In genomic region chr6:69917834-69918233, GRCh38 we compare ENCODE assay signal across 10 cellular contexts. TPM values are rescaled to one million over a fixed set of nuclear protein-coding genes. Genes with fewer than 3 reads are reported as not detected.
DNase-seq lines count a peak whose midpoint lies in the region; ATAC-seq and TF ChIP-seq lines count a peak whose summit lies in the region.
"Had no signal": no experiment of that assay in that cellular context is flagged by ENCODE, and none has a peak within 500 bp of the region (broad histone marks: within the 10 kb centered on the region; RNA-seq: fewer than 3 reads in every experiment).

No MANE protein-coding gene starts in this region.

- POLR2A ChIA-PET in WTC11 (lab: Charles Lee) = no interaction called here

- H3K9me3 ChIP-seq in psoas muscle (peaks cover 2% of the 10 kb centered on the region), prostate gland (no peaks in the 10 kb centered on the region)

- peak overlapping the region; percentile 81 for H3K27ac ChIP-seq in psoas muscle
- H3K27ac ChIP-seq in prostate gland = no peak overlapping the region
- H3K27ac ChIP-seq: KMS-11 had no signal

- peaks cover 4% of the 10 kb centered on the region for H3K9me3 Mint-ChIP-seq in WTC11
- H3K9me3 Mint-ChIP-seq: central memory CD8-positive, alpha-beta T cell had no signal

- no peak overlapping the region for H3K27ac Mint-ChIP-seq in WTC11

- peak; percentile 68 for ATAC-seq in HG02885 (IDR thresholded peaks at IDR 0.05; ENCODE audit: poor library complexity, unreplicated experiment)
- peak; percentile 73 for ATAC-seq in WTC11
- ATAC-seq in psoas muscle = peak; percentile 84 to 92 (median 90)

- WGBS in psoas muscle, 3 donors = 76 to 89% (median 83%) methylated on average over 1 of the region's 1 CpG
- WGBS in prostate gland = 100% methylated on average over 1 of the region's 1 CpG

- H3K27me3 ChIP-seq in psoas muscle (ENCODE audit: insufficient read depth in 3 of 3, low read length in 2 of 3) (no peaks in the 10 kb centered on the region), prostate gland (replicated peaks; ENCODE audit: insufficient read depth) (no peaks in the 10 kb centered on the region)

- H3K4me1 ChIP-seq in psoas muscle (peaks cover 15% of the 10 kb centered on the region), prostate gland (replicated peaks) (no peaks in the 10 kb centered on the region)

- TF ChIP-seq POLR2A in prostate gland (IDR thresholded peaks at IDR 0.05) = no peak

- H3K4me3 ChIP-seq in psoas muscle = no peak overlapping the region
- H3K4me3 ChIP-seq in prostate gland = no peak overlapping the region

- no peaks in the 10 kb centered on the region for H3K27me3 Mint-ChIP-seq in WTC11 (ENCODE audit: low read depth)

- peak; percentile 41 for DNase-seq in DMS53 (lab: John Stamatoyannopoulos, UW)
- DNase-seq in DMS53 treated with DMSO at 0.1 percent for 48 hours (lab: John Stamatoyannopoulos, UW; ENCODE audit: unreplicated experiment) = no peak
- no peak for DNase-seq in WTC11 (ENCODE audit: low spot score)
- DNase-seq in psoas muscle = peak in 1 of 2 donors; percentile 29
- DNase-seq in SK-N-DZ (ENCODE audit: low spot score) = no peak
- no peak for DNase-seq in NK-92 (lab: John Stamatoyannopoulos, UW; ENCODE audit: unreplicated experiment)
- no peak for DNase-seq in prostate gland (ENCODE audit: low spot score)

- no peaks in the 10 kb centered on the region for H3K36me3 Mint-ChIP-seq in WTC11

- no peak for TF ChIP-seq CTCF in WTC11 (IDR thresholded peaks at IDR 0.05)
- no peak for TF ChIP-seq CTCF in psoas muscle (IDR thresholded peaks at IDR 0.05)
- no peak for TF ChIP-seq CTCF in prostate gland (IDR thresholded peaks at IDR 0.05)

- H3K4me3 Mint-ChIP-seq in WTC11 = no peak overlapping the region
- H3K4me3 Mint-ChIP-seq: central memory CD8-positive, alpha-beta T cell had no signal

- peaks cover 17% of the 10 kb centered on the region for H3K4me1 Mint-ChIP-seq in WTC11
- H3K4me1 Mint-ChIP-seq: central memory CD8-positive, alpha-beta T cell had no signal

- CTCF ChIA-PET in WTC11 (lab: Charles Lee) = no interaction called here

- H3K36me3 ChIP-seq in psoas muscle (ENCODE audit: insufficient read depth in 1 of 2, low read depth in 1 of 2) = no peaks in the 10 kb centered on the region
- H3K36me3 ChIP-seq in prostate gland = no peaks in the 10 kb centered on the region

- intact Hi-C loops in psoas muscle (cut with DNase I) (loop anchor here in 1 of 2 donors (5.0 kb wide), 1 partner anchor 34 kb away; no protein-coding TSS in a partner anchor), prostate gland (cut with DNase I) (no loop called here)

TF ChIP-seq in WTC11, 78 proteins besides CTCF, POLR2A, EP300 and RAD21:
- TF ChIP-seq, protein P1, sequence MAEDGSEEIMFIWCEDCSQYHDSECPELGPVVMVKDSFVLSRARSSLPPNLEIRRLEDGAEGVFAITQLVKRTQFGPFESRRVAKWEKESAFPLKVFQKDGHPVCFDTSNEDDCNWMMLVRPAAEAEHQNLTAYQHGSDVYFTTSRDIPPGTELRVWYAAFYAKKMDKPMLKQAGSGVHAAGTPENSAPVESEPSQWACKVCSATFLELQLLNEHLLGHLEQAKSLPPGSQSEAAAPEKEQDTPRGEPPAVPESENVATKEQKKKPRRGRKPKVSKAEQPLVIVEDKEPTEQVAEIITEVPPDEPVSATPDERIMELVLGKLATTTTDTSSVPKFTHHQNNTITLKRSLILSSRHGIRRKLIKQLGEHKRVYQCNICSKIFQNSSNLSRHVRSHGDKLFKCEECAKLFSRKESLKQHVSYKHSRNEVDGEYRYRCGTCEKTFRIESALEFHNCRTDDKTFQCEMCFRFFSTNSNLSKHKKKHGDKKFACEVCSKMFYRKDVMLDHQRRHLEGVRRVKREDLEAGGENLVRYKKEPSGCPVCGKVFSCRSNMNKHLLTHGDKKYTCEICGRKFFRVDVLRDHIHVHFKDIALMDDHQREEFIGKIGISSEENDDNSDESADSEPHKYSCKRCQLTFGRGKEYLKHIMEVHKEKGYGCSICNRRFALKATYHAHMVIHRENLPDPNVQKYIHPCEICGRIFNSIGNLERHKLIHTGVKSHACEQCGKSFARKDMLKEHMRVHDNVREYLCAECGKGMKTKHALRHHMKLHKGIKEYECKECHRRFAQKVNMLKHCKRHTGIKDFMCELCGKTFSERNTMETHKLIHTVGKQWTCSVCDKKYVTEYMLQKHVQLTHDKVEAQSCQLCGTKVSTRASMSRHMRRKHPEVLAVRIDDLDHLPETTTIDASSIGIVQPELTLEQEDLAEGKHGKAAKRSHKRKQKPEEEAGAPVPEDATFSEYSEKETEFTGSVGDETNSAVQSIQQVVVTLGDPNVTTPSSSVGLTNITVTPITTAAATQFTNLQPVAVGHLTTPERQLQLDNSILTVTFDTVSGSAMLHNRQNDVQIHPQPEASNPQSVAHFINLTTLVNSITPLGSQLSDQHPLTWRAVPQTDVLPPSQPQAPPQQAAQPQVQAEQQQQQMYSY (CRISPR knock-in tag; IDR thresholded peaks at IDR 0.05) = no peak
- TF ChIP-seq SMAD4 (CRISPR knock-in tag; IDR thresholded peaks at IDR 0.05) = no peak
- no peak for TF ChIP-seq ZNF121 (CRISPR knock-in tag; IDR thresholded peaks at IDR 0.05)
- no peak for TF ChIP-seq NR3C1 (CRISPR knock-in tag; conservative IDR thresholded peaks at IDR 0.05; ENCODE audit: low read depth)
- TF ChIP-seq, protein P2, sequence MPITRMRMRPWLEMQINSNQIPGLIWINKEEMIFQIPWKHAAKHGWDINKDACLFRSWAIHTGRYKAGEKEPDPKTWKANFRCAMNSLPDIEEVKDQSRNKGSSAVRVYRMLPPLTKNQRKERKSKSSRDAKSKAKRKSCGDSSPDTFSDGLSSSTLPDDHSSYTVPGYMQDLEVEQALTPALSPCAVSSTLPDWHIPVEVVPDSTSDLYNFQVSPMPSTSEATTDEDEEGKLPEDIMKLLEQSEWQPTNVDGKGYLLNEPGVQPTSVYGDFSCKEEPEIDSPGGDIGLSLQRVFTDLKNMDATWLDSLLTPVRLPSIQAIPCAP (CRISPR knock-in tag; IDR thresholded peaks at IDR 0.05) = no peak
- TF ChIP-seq ZNF396 (CRISPR knock-in tag; IDR thresholded peaks at IDR 0.05; ENCODE audit: borderline replicate concordance) = no peak
- TF ChIP-seq NR1H2 (CRISPR knock-in tag; IDR thresholded peaks at IDR 0.05) = no peak
- no peak for TF ChIP-seq NFYB (CRISPR knock-in tag; conservative IDR thresholded peaks at IDR 0.05; ENCODE audit: low read depth)
- no peak for TF ChIP-seq E2F4 (CRISPR knock-in tag; IDR thresholded peaks at IDR 0.05; ENCODE audit: borderline replicate concordance, low read depth)
- no peak for TF ChIP-seq SMAD3 (CRISPR knock-in tag; IDR thresholded peaks at IDR 0.05; ENCODE audit: borderline replicate concordance)
- no peak for TF ChIP-seq GTF2I (CRISPR knock-in tag; conservative IDR thresholded peaks at IDR 0.05)
- TF ChIP-seq, protein P3, sequence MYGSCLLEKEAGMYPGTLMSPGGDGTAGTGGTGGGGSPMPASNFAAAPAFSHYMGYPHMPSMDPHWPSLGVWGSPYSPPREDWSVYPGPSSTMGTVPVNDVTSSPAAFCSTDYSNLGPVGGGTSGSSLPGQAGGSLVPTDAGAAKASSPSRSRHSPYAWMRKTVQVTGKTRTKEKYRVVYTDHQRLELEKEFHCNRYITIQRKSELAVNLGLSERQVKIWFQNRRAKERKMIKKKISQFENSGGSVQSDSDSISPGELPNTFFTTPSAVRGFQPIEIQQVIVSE (CRISPR knock-in tag; IDR thresholded peaks at IDR 0.05; ENCODE audit: borderline replicate concordance) = no peak
- TF ChIP-seq ZNF423 (CRISPR knock-in tag; IDR thresholded peaks at IDR 0.05) = no peak
- TF ChIP-seq OVOL2 (CRISPR knock-in tag; IDR thresholded peaks at IDR 0.05; ENCODE audit: borderline replicate concordance) = no peak
TF ChIP-seq in WTC11: peak in this region for 0.

RNA-seq across cellular contexts. Expression of gene COL19A1, which starts 51.5 kb away (rescaled TPM):
- not detected in 3 replicates for total RNA-seq in WTC11 (2021)
- total RNA-seq in psoas muscle = 10 to 100 TPM in 1 of 4 donors, 1 to 10 TPM in 2, under 1 TPM in 1; 0.13 to 10.3 (median 1.3) TPM
- under 1 TPM; 0.01 to 0.33 (median 0.04) TPM for polyA plus RNA-seq in psoas muscle
- 0.99 and 1.6 TPM in 2 replicates for polyA plus RNA-seq in SK-N-DZ (2014; cell fraction: cytosol; rRNA removed)
- 1.9 and 2.0 TPM in 2 replicates for polyA plus RNA-seq in SK-N-DZ (2014; cell fraction: nucleus; rRNA removed)
- total RNA-seq in prostate gland = under 1 TPM; 0.14 to 0.45 TPM
